Comparison of ENCODE assay signal across 15 cellular contexts in genomic region chr5:125478599-125478998, GRCh38.
"Had no signal": no experiment of that assay in that cellular context is flagged by ENCODE, and none has a peak within 500 bp of the region (broad histone marks: within the 10 kb centered on the region; RNA-seq: fewer than 3 reads in every experiment).

No MANE protein-coding gene starts in this region.

- H3K4me1 ChIP-seq: heart right ventricle had no signal

- DNase-seq: activated CD4-positive, alpha-beta T cell treated with anti-CD3 and anti-CD28 coated beads for 1 hour; activated CD4-positive, alpha-beta T cell treated with anti-CD3 and anti-CD28 coated beads, Interleukin-2, amount 50 U/mL, for 48 hours; activated naive CD4-positive, alpha-beta T cell treated with anti-CD3 and anti-CD28 coated beads for 36 hours; activated naive CD8-positive, alpha-beta T cell treated with anti-CD3 and anti-CD28 coated beads, Interleukin-2, amount 50 U/mL, for 24 hours; aorta; cerebellar nuclear complex; effector memory CD8-positive, alpha-beta T cell; heart right ventricle; naive thymus-derived CD4-positive, alpha-beta T cell; retina; stimulated activated CD4-positive, alpha-beta T cell treated with anti-CD3 and anti-CD28 coated beads, Interleukin-2, amount 100 ng/mL, for 48 hours; T1000 had no signal

- H3K36me3 ChIP-seq: gastroesophageal sphincter, heart right ventricle had no signal

- H3K4me3 ChIP-seq: gastroesophageal sphincter, heart right ventricle had no signal

- H3K27ac ChIP-seq: gastroesophageal sphincter, heart right ventricle had no signal

- H3K27me3 ChIP-seq: gastroesophageal sphincter, heart right ventricle had no signal

- H3K9me3 ChIP-seq: gastroesophageal sphincter, heart right ventricle had no signal

- ATAC-seq: activated naive CD8-positive, alpha-beta T cell treated with anti-CD3 and anti-CD28 coated beads, Interleukin-2, amount 50 U/mL, for 24 hours; effector memory CD8-positive, alpha-beta T cell; gastroesophageal sphincter; heart right ventricle; left lobe of liver; naive thymus-derived CD4-positive, alpha-beta T cell; stimulated activated memory B cell treated with anti-CD40 and anti-IgM and Interleukin-4, amounts not matched to agents 10 μg/mL and 1 μg/mL and 100 μg/mL, for 72 hours had no signal
